40 cellular contexts compared by ENCODE assay signal in the genomic region with DNA sequence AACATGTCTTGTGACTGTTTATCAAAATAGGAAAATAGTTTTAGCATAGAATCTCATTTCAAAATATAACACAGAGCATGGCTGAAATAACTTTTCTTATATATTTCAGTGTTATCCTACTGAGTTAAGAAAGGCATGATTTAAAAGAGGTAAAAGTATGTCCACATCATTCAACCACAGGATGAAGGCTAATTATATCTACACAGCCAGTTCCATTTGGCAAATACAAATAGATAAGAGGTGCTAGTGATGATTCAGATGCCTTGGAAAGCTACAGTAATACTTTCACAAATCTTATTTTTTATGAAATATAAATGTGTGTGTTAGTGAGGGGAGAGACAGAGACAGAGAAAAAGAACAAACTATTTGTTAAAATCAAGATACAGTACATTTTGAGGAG. TPM values are rescaled to one million over a fixed set of nuclear protein-coding genes. Genes with fewer than 3 reads are reported as not detected.
"Had no signal": no experiment of that assay in that cellular context is flagged by ENCODE, and none has a peak within 500 bp of the region (broad histone marks: within the 10 kb centered on the region; RNA-seq: fewer than 3 reads in every experiment).

No MANE protein-coding gene starts in this region.

- H3K27ac Mint-ChIP-seq: activated CD4-positive, alpha-beta memory T cell treated with anti-CD3 and anti-CD28 coated beads for 36 hours; activated CD4-positive, alpha-beta T cell treated with anti-CD3 and anti-CD28 coated beads for 36 hours; activated CD4-positive, alpha-beta T cell treated with anti-CD3 and anti-CD28 coated beads, Interleukin-2, amount 10 ng/mL, durations not matched to agents 24 days and 14 days; activated CD8-positive, alpha-beta memory T cell treated with anti-CD3 and anti-CD28 coated beads, Interleukin-2, amount 10 ng/mL, durations not matched to agents 7 days and 5 days; activated CD8-positive, alpha-beta T cell treated with anti-CD3 and anti-CD28 coated beads, Interleukin-2, amount 10 ng/mL, durations not matched to agents 7 days and 5 days; activated naive CD4-positive, alpha-beta T cell treated with anti-CD3 and anti-CD28 coated beads for 36 hours; activated naive CD4-positive, alpha-beta T cell treated with anti-CD3 and anti-CD28 coated beads, Interleukin-2, amount 50 U/mL, for 24 hours; activated naive CD8-positive, alpha-beta T cell treated with anti-CD3 and anti-CD28 coated beads for 36 hours; activated naive CD8-positive, alpha-beta T cell treated with anti-CD3 and anti-CD28 coated beads, Interleukin-2, amount 50 U/mL, for 24 hours; activated T-helper 1 cell treated with anti-CD3 and anti-CD28 coated beads, Interleukin-12 subunit alpha, Interleukin-12 subunit beta, Interleukin-2, Interleukin-4 antibody, amounts not matched to agents 30 ng/mL and 10 ng/mL and 1 ng/mL, durations not matched to agents 14 hours and 24 hours and 36 hours; activated T-helper 2 cell treated with anti-CD3 and anti-CD28 coated beads, Interferon-gamma antibody, Interleukin-2, Interleukin-4, amounts not matched to agents 10 μg/mL and 5 μg/mL and 100 μg/mL, durations not matched to agents 14 hours and 24 hours and 36 hours; brain; effector memory CD8-positive, alpha-beta T cell had no signal

- H3K4me3 ChIP-seq: adrenal gland, breast epithelium, cardiac muscle cell, esophagus squamous epithelium, gastroesophageal sphincter had no signal

- H3K36me3 Mint-ChIP-seq: activated CD4-positive, alpha-beta memory T cell treated with anti-CD3 and anti-CD28 coated beads for 36 hours; activated CD8-positive, alpha-beta memory T cell treated with anti-CD3 and anti-CD28 coated beads, Interleukin-2, amount 10 ng/mL, durations not matched to agents 7 days and 5 days; activated naive CD4-positive, alpha-beta T cell treated with anti-CD3 and anti-CD28 coated beads, Interleukin-2, amount 50 U/mL, for 24 hours; activated naive CD8-positive, alpha-beta T cell treated with anti-CD3 and anti-CD28 coated beads for 36 hours; brain had no signal

- DNase-seq: activated CD4-positive, alpha-beta memory T cell treated with anti-CD3 and anti-CD28 coated beads for 36 hours; activated CD4-positive, alpha-beta T cell treated with anti-CD3 and anti-CD28 coated beads for 36 hours; activated CD4-positive, alpha-beta T cell treated with anti-CD3 and anti-CD28 coated beads, Interleukin-2, amount 10 ng/mL, durations not matched to agents 24 days and 14 days; activated CD4-positive, CD25-positive, alpha-beta regulatory T cell; activated CD4-positive, CD25-positive, alpha-beta regulatory T cell treated with anti-CD3 and anti-CD28 coated beads, Interleukin-2, amount 50 U/mL, for 72 hours; activated CD8-positive, alpha-beta memory T cell treated with anti-CD3 and anti-CD28 coated beads, Interleukin-2, amount 10 ng/mL, durations not matched to agents 7 days and 5 days; activated CD8-positive, alpha-beta memory T cell treated with anti-CD3 and anti-CD28 coated beads, Interleukin-2, amount 50 U/mL, for 4 hours; activated CD8-positive, alpha-beta T cell treated with anti-CD3 and anti-CD28 coated beads, Interleukin-2, amount 10 ng/mL, durations not matched to agents 7 days and 5 days; activated effector memory CD4-positive, alpha-beta T cell treated with anti-CD3 and anti-CD28 coated beads, Interleukin-2, amount 50 U/mL, for 16 hours; activated naive CD4-positive, alpha-beta T cell treated with anti-CD3 and anti-CD28 coated beads for 36 hours; activated naive CD8-positive, alpha-beta T cell treated with anti-CD3 and anti-CD28 coated beads for 36 hours; activated naive CD8-positive, alpha-beta T cell treated with anti-CD3 and anti-CD28 coated beads, Interleukin-2, amount 50 U/mL, for 24 hours; activated T-cell treated with anti-CD3 and anti-CD28 coated beads, Interleukin-2, amount 50 U/mL, for 1 hour; activated T-cell treated with anti-CD3 and anti-CD28 coated beads, Interleukin-2, amount 50 U/mL, for 48 hours; adrenal gland; amygdala; aorta; cortex of kidney; dermis blood vessel endothelial cell; effector CD4-positive, alpha-beta T cell; effector memory CD8-positive, alpha-beta T cell; esophagus squamous epithelium; foreskin melanocyte; T-helper 2 cell had no signal

- ATAC-seq: activated CD4-positive, alpha-beta T cell treated with anti-CD3 and anti-CD28 coated beads for 36 hours; activated CD8-positive, alpha-beta memory T cell treated with anti-CD3 and anti-CD28 coated beads, Interleukin-2, amount 10 ng/mL, durations not matched to agents 7 days and 5 days; activated CD8-positive, alpha-beta T cell treated with anti-CD3 and anti-CD28 coated beads, Interleukin-2, amount 10 ng/mL, durations not matched to agents 7 days and 5 days; activated naive CD8-positive, alpha-beta T cell treated with anti-CD3 and anti-CD28 coated beads, Interleukin-2, amount 50 U/mL, for 24 hours; effector memory CD8-positive, alpha-beta T cell; gastroesophageal sphincter had no signal

- H3K4me1 Mint-ChIP-seq: activated CD4-positive, alpha-beta T cell treated with anti-CD3 and anti-CD28 coated beads for 36 hours; activated CD4-positive, alpha-beta T cell treated with anti-CD3 and anti-CD28 coated beads, Interleukin-2, amount 10 ng/mL, durations not matched to agents 24 days and 14 days; activated CD8-positive, alpha-beta memory T cell treated with anti-CD3 and anti-CD28 coated beads, Interleukin-2, amount 10 ng/mL, durations not matched to agents 7 days and 5 days; activated naive CD4-positive, alpha-beta T cell treated with anti-CD3 and anti-CD28 coated beads, Interleukin-2, amount 50 U/mL, for 24 hours; activated naive CD8-positive, alpha-beta T cell treated with anti-CD3 and anti-CD28 coated beads for 36 hours; activated naive CD8-positive, alpha-beta T cell treated with anti-CD3 and anti-CD28 coated beads, Interleukin-2, amount 50 U/mL, for 24 hours; brain had no signal

- H3K9me3 Mint-ChIP-seq: activated CD4-positive, alpha-beta T cell treated with anti-CD3 and anti-CD28 coated beads, Interleukin-2, amount 10 ng/mL, durations not matched to agents 24 days and 14 days had no signal

- H3K36me3 ChIP-seq: adrenal gland, breast epithelium, cardiac muscle cell, esophagus squamous epithelium, gastroesophageal sphincter had no signal

- FAIRE-seq: colon had no signal

- H3K4me1 ChIP-seq: adrenal gland, breast epithelium, esophagus squamous epithelium, gastroesophageal sphincter had no signal

- H3K27me3 ChIP-seq: adrenal gland, breast epithelium, cardiac muscle cell, esophagus squamous epithelium, gastroesophageal sphincter had no signal

- H3K9me3 ChIP-seq: adrenal gland, breast epithelium, esophagus squamous epithelium, gastroesophageal sphincter had no signal

- H3K27me3 Mint-ChIP-seq: activated CD4-positive, alpha-beta memory T cell treated with anti-CD3 and anti-CD28 coated beads for 36 hours; activated CD4-positive, alpha-beta T cell treated with anti-CD3 and anti-CD28 coated beads for 36 hours; activated CD4-positive, alpha-beta T cell treated with anti-CD3 and anti-CD28 coated beads, Interleukin-2, amount 10 ng/mL, durations not matched to agents 24 days and 14 days; activated CD8-positive, alpha-beta memory T cell treated with anti-CD3 and anti-CD28 coated beads, Interleukin-2, amount 10 ng/mL, durations not matched to agents 7 days and 5 days; activated naive CD4-positive, alpha-beta T cell treated with anti-CD3 and anti-CD28 coated beads, Interleukin-2, amount 50 U/mL, for 24 hours; activated naive CD8-positive, alpha-beta T cell treated with anti-CD3 and anti-CD28 coated beads for 36 hours; activated naive CD8-positive, alpha-beta T cell treated with anti-CD3 and anti-CD28 coated beads, Interleukin-2, amount 50 U/mL, for 24 hours; brain; effector memory CD8-positive, alpha-beta T cell had no signal

- H3K4me3 Mint-ChIP-seq: activated CD4-positive, alpha-beta memory T cell treated with anti-CD3 and anti-CD28 coated beads for 36 hours; activated CD4-positive, alpha-beta T cell treated with anti-CD3 and anti-CD28 coated beads for 36 hours; activated CD4-positive, alpha-beta T cell treated with anti-CD3 and anti-CD28 coated beads, Interleukin-2, amount 10 ng/mL, durations not matched to agents 24 days and 14 days; activated CD8-positive, alpha-beta memory T cell treated with anti-CD3 and anti-CD28 coated beads, Interleukin-2, amount 10 ng/mL, durations not matched to agents 7 days and 5 days; activated CD8-positive, alpha-beta T cell treated with anti-CD3 and anti-CD28 coated beads, Interleukin-2, amount 10 ng/mL, durations not matched to agents 7 days and 5 days; activated naive CD4-positive, alpha-beta T cell treated with anti-CD3 and anti-CD28 coated beads for 36 hours; activated naive CD4-positive, alpha-beta T cell treated with anti-CD3 and anti-CD28 coated beads, Interleukin-2, amount 50 U/mL, for 24 hours; activated naive CD8-positive, alpha-beta T cell treated with anti-CD3 and anti-CD28 coated beads for 36 hours; activated naive CD8-positive, alpha-beta T cell treated with anti-CD3 and anti-CD28 coated beads, Interleukin-2, amount 50 U/mL, for 24 hours; activated T-helper 1 cell treated with anti-CD3 and anti-CD28 coated beads, Interleukin-12 subunit alpha, Interleukin-12 subunit beta, Interleukin-2, Interleukin-4 antibody, amounts not matched to agents 30 ng/mL and 10 ng/mL and 1 ng/mL, durations not matched to agents 14 hours and 24 hours and 36 hours; brain; effector memory CD8-positive, alpha-beta T cell had no signal

- H3K27ac ChIP-seq: adrenal gland, breast epithelium, cardiac muscle cell, epithelial cell of prostate, esophagus squamous epithelium, gastroesophageal sphincter had no signal

RNA-seq across cellular contexts. Expression of gene PCDH15, which starts 42.9 kb away (rescaled TPM):
- total RNA-seq: activated CD4-positive, alpha-beta memory T cell treated with anti-CD3 and anti-CD28 coated beads for 36 hours; activated CD4-positive, alpha-beta T cell treated with anti-CD3 and anti-CD28 coated beads for 36 hours; activated CD4-positive, alpha-beta T cell treated with anti-CD3 and anti-CD28 coated beads, Interleukin-2, amount 10 ng/mL, durations not matched to agents 24 days and 14 days; activated CD8-positive, alpha-beta memory T cell treated with anti-CD3 and anti-CD28 coated beads for 36 hours; activated CD8-positive, alpha-beta memory T cell treated with anti-CD3 and anti-CD28 coated beads, Interleukin-2, amount 10 ng/mL, durations not matched to agents 7 days and 5 days; activated CD8-positive, alpha-beta T cell treated with anti-CD3 and anti-CD28 coated beads, Interleukin-2, amount 10 ng/mL, durations not matched to agents 7 days and 5 days; activated naive CD4-positive, alpha-beta T cell treated with anti-CD3 and anti-CD28 coated beads for 36 hours; activated naive CD8-positive, alpha-beta T cell treated with anti-CD3 and anti-CD28 coated beads for 36 hours; activated T-helper 1 cell treated with anti-CD3 and anti-CD28 coated beads, Interleukin-12 subunit alpha, Interleukin-12 subunit beta, Interleukin-2, Interleukin-4 antibody, amounts not matched to agents 30 ng/mL and 10 ng/mL and 1 ng/mL, durations not matched to agents 14 hours and 24 hours and 36 hours; breast epithelium; chondrocyte; dermis blood vessel endothelial cell; esophagus squamous epithelium; fibroblast of villous mesenchyme; glomerular endothelial cell; T-helper 1 cell treated with Interleukin-12 subunit alpha and Interleukin-12 subunit beta and Interleukin-4 antibody, amounts not matched to agents 30 ng/mL and 1 ng/mL, for 36 hours had no signal
- polyA plus RNA-seq: aorta, cardiac muscle cell, esophagus, fibroblast of lung had no signal
